Comparison of ENCODE assay signal across 18 cellular contexts in genomic region chr1:36831171-36831810, GRCh38.
A peak's percentile ranks its signal among the peaks of the same experiment; 100 is the strongest.
DNase-seq lines count a peak whose midpoint lies in the region; ATAC-seq and TF ChIP-seq lines count a peak whose summit lies in the region.
"Had no signal": no experiment of that assay in that cellular context is flagged by ENCODE, and none has a peak within 500 bp of the region (broad histone marks: within the 10 kb centered on the region; RNA-seq: fewer than 3 reads in every experiment).

No MANE protein-coding gene starts in this region.

- WGBS in neuronal stem cell (ENCODE audit: extremely low coverage in 2 of 2, insufficient read length in 2 of 2, insufficient replicate concordance in 1 of 2), 2 donors: no CpG with 5 or more reads among the region's 9 CpGs

- H3K36me3 ChIP-seq in neuronal stem cell (replicated peaks in 1 of 2; ENCODE audit: control insufficient read depth in 2 of 2, insufficient read depth in 2 of 2, low read length in 2 of 2): no peaks in the 10 kb centered on the region
- H3K36me3 ChIP-seq: breast epithelium, Peyer's patch had no signal

- H3K14ac ChIP-seq in neuronal stem cell (ENCODE audit: low read length): no peak overlapping the region

- H3K79me1 ChIP-seq in neuronal stem cell (ENCODE audit: low read depth, low read length): no peaks in the 10 kb centered on the region

- DNase-seq in DMS 273 treated with DMSO at 0.1 percent for 48 hours (lab: John Stamatoyannopoulos, UW) (peak; percentile 80), NCI-H1092 (lab: John Stamatoyannopoulos, UW) (peak; percentile 76), NCI-H510A (lab: John Stamatoyannopoulos, UW) (peak; percentile 96), neuronal stem cell (ENCODE audit: low spot score) (no peak), RWPE1 (ENCODE audit: low spot score) (no peak)
- DNase-seq: activated CD4-positive, CD25-positive, alpha-beta regulatory T cell treated with anti-CD3 and anti-CD28 coated beads, Interleukin-2, amount 50 U/mL, for 72 hours; foreskin keratinocyte; mesenchymal stem cell; NCI-H2227 treated with DMSO at 0.1 percent for 48 hours; stimulated activated CD4-positive, alpha-beta T cell treated with anti-CD3 and anti-CD28 coated beads, Interleukin-4, amount 100 ng/mL, for 24 hours; T1000 had no signal

- H3K4me1 ChIP-seq in neuronal stem cell (ENCODE audit: control insufficient read depth in 2 of 2, insufficient read depth in 1 of 2, low read depth in 1 of 2, low read length in 2 of 2): no peaks in the 10 kb centered on the region
- H3K4me1 ChIP-seq: breast epithelium, foreskin keratinocyte, Peyer's patch had no signal

- H3K9me3 ChIP-seq in neuronal stem cell (replicated peaks in 1 of 2; ENCODE audit: control insufficient read depth in 2 of 2, insufficient read depth in 1 of 2, low read depth in 1 of 2, low read length in 2 of 2): no peaks in the 10 kb centered on the region
- H3K9me3 ChIP-seq: breast epithelium, Peyer's patch had no signal

- H3K4me3 ChIP-seq in neuronal stem cell (ENCODE audit: low read length in 2 of 2): no peak overlapping the region
- H3K4me3 ChIP-seq: breast epithelium, Peyer's patch had no signal

- POLR2A ChIA-PET in RWPE1 (lab: Yijun Ruan, JAX; ENCODE audit: low non-redundant PET): no interaction called here

- H3K4ac ChIP-seq in neuronal stem cell (ENCODE audit: low read length): no peak overlapping the region

- H2BK12ac ChIP-seq in neuronal stem cell (ENCODE audit: low read length): no peak overlapping the region

- H2BK15ac ChIP-seq in neuronal stem cell (ENCODE audit: low read length): peak overlapping the region; percentile 22

- no peak overlapping the region for H2AFZ ChIP-seq in neuronal stem cell (ENCODE audit: low read length)

- H4K8ac ChIP-seq in neuronal stem cell (ENCODE audit: low read depth, low read length): no peak overlapping the region

- no peak overlapping the region for H3K27ac ChIP-seq in neuronal stem cell (replicated peaks; ENCODE audit: low read length)
- H3K27ac ChIP-seq in RWPE1: no peak overlapping the region
- H3K27ac ChIP-seq: breast epithelium, epithelial cell of prostate, foreskin keratinocyte, Peyer's patch had no signal

- CTCF ChIA-PET in RWPE1 (lab: Yijun Ruan, JAX): no interaction called here

- no peak overlapping the region for H2BK120ac ChIP-seq in neuronal stem cell (ENCODE audit: low read depth, low read length)

- ATAC-seq in HG02798 (IDR thresholded peaks at IDR 0.05; ENCODE audit: poor library complexity, unreplicated experiment) (no peak), GM19395 (IDR thresholded peaks at IDR 0.05; ENCODE audit: unreplicated experiment) (no peak)
- ATAC-seq: foreskin keratinocyte; naive thymus-derived CD8-positive, alpha-beta T cell; SK-N-SH treated with all-trans-retinoic acid at 6 μM for 48 hours had no signal

- peak overlapping the region; percentile 13 for H2AK5ac ChIP-seq in neuronal stem cell (ENCODE audit: low read depth, low read length)

- H3K23ac ChIP-seq in neuronal stem cell (ENCODE audit: low read depth, low read length, poor library complexity): no peak overlapping the region

- no peak overlapping the region for H3K4me2 ChIP-seq in neuronal stem cell (ENCODE audit: insufficient read depth, low read length, poor library complexity, severe bottlenecking)

- TF ChIP-seq CTCF in RWPE1 (conservative IDR thresholded peaks at IDR 0.05; ENCODE audit: low read depth): no peak

- peak overlapping the region; percentile 24 for H3K9ac ChIP-seq in neuronal stem cell (ENCODE audit: low read depth, low read length, poor library complexity)

- peak overlapping the region; percentile 40 for H3K18ac ChIP-seq in neuronal stem cell (ENCODE audit: low read length)

- H3K27me3 ChIP-seq in neuronal stem cell (ENCODE audit: control insufficient read depth in 3 of 3, insufficient read depth in 3 of 3, low read depth in 1 of 3, low read length in 3 of 3): peaks cover 0 to 16% (median 0%) of the 10 kb centered on the region in 3 experiments
- H3K27me3 ChIP-seq: breast epithelium, foreskin keratinocyte, Peyer's patch had no signal

- H2BK5ac ChIP-seq in neuronal stem cell (ENCODE audit: low read length): no peak overlapping the region

- no peak overlapping the region for H4K91ac ChIP-seq in neuronal stem cell (ENCODE audit: low read depth, low read length, poor library complexity)

Comparison
In these comparisons a context has a peak if more than half of its experiments do, and no peak if none do; other contexts are left out.
1. DNase-seq: peak in DMS 273 treated with DMSO at 0.1 percent for 48 hours (single experiment), NCI-H1092 (single experiment) and NCI-H510A (single experiment); none in neuronal stem cell (single experiment) and RWPE1 (single experiment).